ENCODE assay signal across 22 cellular contexts in genomic region chr16:1930338-1930720, GRCh38. TPM values are rescaled to one million over a fixed set of nuclear protein-coding genes. Genes with fewer than 3 reads are reported as not detected.
DNase-seq lines count a peak whose midpoint lies in the region; ATAC-seq, FAIRE-seq and TF ChIP-seq lines count a peak whose summit lies in the region.
"Had no signal": no experiment of that assay in that cellular context is flagged by ENCODE, and none has a peak within 500 bp of the region (broad histone marks: within the 10 kb centered on the region; RNA-seq: fewer than 3 reads in every experiment).

No MANE protein-coding gene starts in this region.

- peak overlapping the region in 3 of 11 experiments; percentile 42 to 54 (median 51); a peak in 3 of 22 replicates for H3K27ac ChIP-seq in BLaER1 treated with 17β-estradiol and CSF1 and Interleukin-3, amounts not matched to agents 10 nM and 100 nM
- H3K27ac ChIP-seq in HL-60 (replicated peaks) (peak overlapping the region; percentile 91), K562 (ENCODE audit: extremely low read depth, low read depth, low read length) (no peak overlapping the region), neutrophil (peak overlapping the region; percentile 93)
- H3K27ac ChIP-seq: parathyroid adenoma, SJSA1 had no signal

- no peaks in the 10 kb centered on the region for H3K79me2 ChIP-seq in K562 (ENCODE audit: control insufficient read depth, insufficient read depth, low read length)
- H3K79me2 ChIP-seq: parathyroid adenoma had no signal

- H3K9me3 ChIP-seq in BLaER1 treated with 17β-estradiol and CSF1 and Interleukin-3, amounts not matched to agents 10 nM and 100 nM (replicated peaks in 1 of 11) = no peaks in the 10 kb centered on the region
- no peaks in the 10 kb centered on the region for H3K9me3 ChIP-seq in K562 (replicated peaks; ENCODE audit: control insufficient read depth, insufficient read depth, low read depth, low read length)
- H3K9me3 ChIP-seq in neutrophil = no peaks in the 10 kb centered on the region
- H3K9me3 ChIP-seq: gastroesophageal sphincter, left ventricle myocardium inferior, SJSA1, suprapubic skin had no signal

- intact Hi-C loops in K562 (cut with micrococcal nuclease) = no loop called here

- BruUV-seq in K562 (replicated peaks; lab: Mats Ljungman, UMichigan) = no TSS peak

- no peak for FAIRE-seq in K562 (lab: Jason Lieb, UNC)
- FAIRE-seq: GM12878, TTC549 had no signal

- WGBS in K562 (ENCODE audit: insufficient coverage, low coverage, missing lambda C conversion rate) = 73% methylated on average over 5 of the region's 10 CpGs

- TF ChIP-seq EP300 in K562 (IDR thresholded peaks at IDR 0.05; ENCODE audit: low read length) = no peak

- in situ Hi-C loops in K562 (cut with MboI) = loop anchor here (5.0 kb wide), 1 partner anchor 148 kb away; the partner anchor contains the start of genes NUBP2 and SPSB3

- peak overlapping the region; percentile 95 for H2AFZ ChIP-seq in K562 (ENCODE audit: low read depth, low read length)

- peak overlapping the region in 9 of 11 experiments; percentile 64 to 82 (median 69); a peak in 8 of 22 replicates for H3K4me2 ChIP-seq in BLaER1 treated with 17β-estradiol and CSF1 and Interleukin-3, amounts not matched to agents 10 nM and 100 nM
- H3K4me2 ChIP-seq in K562 (ENCODE audit: insufficient read depth, low read length) = no peak overlapping the region

- no peaks in the 10 kb centered on the region for H3K36me3 ChIP-seq in BLaER1 treated with 17β-estradiol and CSF1 and Interleukin-3, amounts not matched to agents 10 nM and 100 nM
- H3K36me3 ChIP-seq in K562 (ENCODE audit: control insufficient read depth, insufficient read depth, low read length) (no peaks in the 10 kb centered on the region), neutrophil (peaks cover 9% of the 10 kb centered on the region)
- H3K36me3 ChIP-seq: gastroesophageal sphincter, left ventricle myocardium inferior, SJSA1, suprapubic skin had no signal

- TF ChIP-seq CTCF in HL-60 (IDR thresholded peaks at IDR 0.05; ENCODE audit: insufficient read depth, low read length) (no peak), K562 (IDR thresholded peaks at IDR 0.05 in 2 of 3, conservative IDR thresholded peaks at IDR 0.05 in 1 of 3; ENCODE audit: insufficient read depth in 2 of 3, low read depth in 1 of 3, low read length in 3 of 3) (no peak), neutrophil (IDR thresholded peaks at IDR 0.05) (no peak)

- ATAC-seq in K562 (no peak), HG03095 (IDR thresholded peaks at IDR 0.05; ENCODE audit: unreplicated experiment) (no peak)

- H3K9me1 ChIP-seq in K562 (ENCODE audit: control insufficient read depth, insufficient read depth, low read length) = no peaks in the 10 kb centered on the region

- H3K4me1 ChIP-seq in BLaER1 treated with 17β-estradiol and CSF1 and Interleukin-3, amounts not matched to agents 10 nM and 100 nM = peaks cover 0 to 16% (median 5%) of the 10 kb centered on the region in 10 experiments; a peak in 9 of 20 replicates
- H3K4me1 ChIP-seq in K562 (replicated peaks in 1 of 2; ENCODE audit: control insufficient read depth in 2 of 2, insufficient read depth in 2 of 2, low read length in 2 of 2) = peaks cover 7 to 43% of the 10 kb centered on the region in 2 experiments; a peak in 4 of 5 replicates
- peaks cover 58 to 63% of the 10 kb centered on the region in 2 experiments for H3K4me1 ChIP-seq in neutrophil (ENCODE audit: control insufficient read depth in 1 of 2, insufficient read depth in 1 of 2, low read depth in 1 of 2, low read length in 1 of 2)

- H4K20me1 ChIP-seq in BLaER1 treated with 17β-estradiol and CSF1 and Interleukin-3, amounts not matched to agents 10 nM and 100 nM = peaks cover 0 to 4% (median 0%) of the 10 kb centered on the region in 11 experiments; a peak in 2 of 22 replicates
- H4K20me1 ChIP-seq in K562 (replicated peaks; ENCODE audit: control insufficient read depth, insufficient read depth, low read length) = no peaks in the 10 kb centered on the region

- H3K27me3 ChIP-seq in BLaER1 treated with 17β-estradiol and CSF1 and Interleukin-3, amounts not matched to agents 10 nM and 100 nM = peaks cover 0 to 3% (median 0%) of the 10 kb centered on the region in 11 experiments; a peak in 3 of 22 replicates
- H3K27me3 ChIP-seq in HL-60 (ENCODE audit: insufficient read depth, poor library complexity, severe bottlenecking) (no peaks in the 10 kb centered on the region), K562 (ENCODE audit: control insufficient read depth in 2 of 2, insufficient read depth in 2 of 2, low read length in 2 of 2) (no peaks in the 10 kb centered on the region), neutrophil (no peaks in the 10 kb centered on the region)
- H3K27me3 ChIP-seq: SJSA1, suprapubic skin had no signal

- TF ChIP-seq POLR2A in K562 (conservative IDR thresholded peaks at IDR 0.05) = no peak

- H3K4me3 ChIP-seq in BLaER1 treated with 17β-estradiol and CSF1 and Interleukin-3, amounts not matched to agents 10 nM and 100 nM = no peak overlapping the region
- no peak overlapping the region for H3K4me3 ChIP-seq in HL-60 (replicated peaks; ENCODE audit: insufficient read depth, low read length)
- H3K4me3 ChIP-seq in K562 = no peak overlapping the region
- peak overlapping the region; percentile 65 to 89 for H3K4me3 ChIP-seq in neutrophil (ENCODE audit: low read depth in 1 of 2, low read length in 1 of 2)
- H3K4me3 ChIP-seq: GM12878 had no signal

- DNase-seq in HL-60 (ENCODE audit: low read depth in 1 of 2, low spot score in 1 of 2) (no peak), K562 (ENCODE audit: extremely low read depth in 1 of 4, low spot score in 3 of 4) (no peak), NCI-H2196 treated with DMSO at 0.1 percent for 48 hours (lab: John Stamatoyannopoulos, UW; ENCODE audit: unreplicated experiment) (no peak), NCI-H82 (lab: John Stamatoyannopoulos, UW) (no peak)
- DNase-seq: NCI-H2081 treated with DMSO at 0.1 percent for 48 hours had no signal

- POLR2A ChIA-PET in K562 (lab: Yijun Ruan, JAX) = no interaction called here

- no peak for TF ChIP-seq RAD21 in K562 (CRISPR knock-in tag; conservative IDR thresholded peaks at IDR 0.05 in 1 of 2, IDR thresholded peaks at IDR 0.05 in 1 of 2)

- CTCF ChIA-PET in K562 (lab: Yijun Ruan, JAX; ENCODE audit: low intra/inter-chr PET ratio) = interaction anchor here (0.6 to 3.4 kb wide), 7 partner anchors 58 to 683 kb away, joined by 3 to 51 read pairs (median 8); partner anchors contain the start of genes EME2, MEIOB and MRPS34

- H3K9ac ChIP-seq in BLaER1 treated with 17β-estradiol and CSF1 and Interleukin-3, amounts not matched to agents 10 nM and 100 nM = peak overlapping the region in 2 of 11 experiments; percentile 78; a peak in 3 of 22 replicates
- H3K9ac ChIP-seq in K562 (ENCODE audit: insufficient read depth in 1 of 2, low read depth in 2 of 2, low read length in 2 of 2) = no peak overlapping the region
- H3K9ac ChIP-seq: parathyroid adenoma had no signal

RNA-seq across cellular contexts. Expression of gene HS3ST6, which starts 12.1 kb away (rescaled TPM):
- total RNA-seq in K562 (2011; cell fraction: chromatin; rRNA removed; ENCODE audit: low replicate concordance) = not detected in 2 replicates
- not detected in 2 replicates for total RNA-seq in K562 (2011; cell fraction: nucleolus; rRNA removed)
- not detected in 2 replicates for total RNA-seq in K562 (2011; cell fraction: nucleoplasm; rRNA removed)
- total RNA-seq in K562 (2014; rRNA removed) (not detected in 2 replicates), K562 (2014; rRNA removed; fragmentation: Illumina TruSeq; extraction: Trizol) (not detected in 2 replicates), K562 (2015; rRNA removed; fragmentation: Illumina TruSeq; extraction: Trizol) (not detected in 2 replicates), K562 (2021) (not detected in 2 replicates)
- polyA plus RNA-seq in K562 (2011; rRNA removed) (not detected in 2 replicates), K562 (2014; fragmentation: Illumina TruSeq; extraction: Trizol) (not detected in 2 replicates), K562 (2014; fragmentation: Nextera tagmentation; extraction: Ambion mirVana) (not detected), K562 (2014; rRNA removed) (not detected in 2 replicates)
- not detected in 2 replicates for polyA plus RNA-seq in K562 (2011; cell fraction: cytosol; rRNA removed)
- not detected in 2 replicates for polyA plus RNA-seq in K562 (2011; cell fraction: nucleus; rRNA removed)
- not detected in 2 replicates for polyA plus RNA-seq in K562 (2012)
- not detected in 2 replicates for polyA minus RNA-seq in K562 (2011; rRNA and poly(A)+ RNA removed)
- polyA minus RNA-seq in K562 (2011; cell fraction: cytosol; rRNA and poly(A)+ RNA removed) = not detected in 2 replicates
- polyA minus RNA-seq in K562 (2011; cell fraction: nucleus; rRNA and poly(A)+ RNA removed) = not detected in 2 replicates
- total RNA-seq: CD4-positive, CD25-positive, alpha-beta regulatory T cell; dermis blood vessel endothelial cell; gastroesophageal sphincter; GM12878; left ventricle myocardium inferior; MCF 10A; naive thymus-derived CD8-positive, alpha-beta T cell; SJSA1 had no signal
- polyA plus RNA-seq: CD4-positive, CD25-positive, alpha-beta regulatory T cell; GM12878; IgD-negative memory B cell; immature natural killer cell; naive thymus-derived CD8-positive, alpha-beta T cell had no signal

RNA-seq across cellular contexts. Expression of gene MSRB1, which starts 12.7 kb away (rescaled TPM):
- total RNA-seq in K562 (2011; cell fraction: chromatin; rRNA removed; ENCODE audit: low replicate concordance) = 12.4 and 30.9 TPM in 2 replicates
- total RNA-seq in K562 (2011; cell fraction: nucleolus; rRNA removed) = 33.7 and 34.3 TPM in 2 replicates
- total RNA-seq in K562 (2011; cell fraction: nucleoplasm; rRNA removed) = 21.2 and 21.5 TPM in 2 replicates
- total RNA-seq in K562 (2014; rRNA removed) (21.3 and 24.6 TPM in 2 replicates), K562 (2014; rRNA removed; fragmentation: Illumina TruSeq; extraction: Trizol) (7.6 and 10.0 TPM in 2 replicates), K562 (2015; rRNA removed; fragmentation: Illumina TruSeq; extraction: Trizol) (22.6 and 25.7 TPM in 2 replicates), K562 (2021) (28.6 and 29.5 TPM in 2 replicates)
- polyA plus RNA-seq in K562 (2011; rRNA removed) (33.7 and 38.5 TPM in 2 replicates), K562 (2014; fragmentation: Illumina TruSeq; extraction: Trizol) (30.7 and 32.4 TPM in 2 replicates), K562 (2014; fragmentation: Nextera tagmentation; extraction: Ambion mirVana) (10 to 100 TPM in 1 of 2 experiments, 1 to 10 TPM in 1; 5.4 to 15.3 TPM), K562 (2014; rRNA removed) (31.8 and 39.6 TPM in 2 replicates)
- 47.8 and 79.5 TPM in 2 replicates for polyA plus RNA-seq in K562 (2011; cell fraction: cytosol; rRNA removed)
- polyA plus RNA-seq in K562 (2011; cell fraction: nucleus; rRNA removed) = 23.0 and 23.2 TPM in 2 replicates
- polyA plus RNA-seq in K562 (2012) = 41.0 and 47.9 TPM in 2 replicates
- 18.6 and 23.6 TPM in 2 replicates for polyA minus RNA-seq in K562 (2011; rRNA and poly(A)+ RNA removed)
- polyA minus RNA-seq in K562 (2011; cell fraction: cytosol; rRNA and poly(A)+ RNA removed) = 15.5 and 22.4 TPM in 2 replicates
- 13.5 and 23.2 TPM in 2 replicates for polyA minus RNA-seq in K562 (2011; cell fraction: nucleus; rRNA and poly(A)+ RNA removed)

RNA-seq across cellular contexts. Expression of gene RPL3L, which starts 24.2 kb away (rescaled TPM):
- total RNA-seq in K562 (2011; cell fraction: chromatin; rRNA removed; ENCODE audit: low replicate concordance) = 0.58 TPM in 1 of 2 replicates, not detected in the other
- 1.6 and 1.8 TPM in 2 replicates for total RNA-seq in K562 (2011; cell fraction: nucleolus; rRNA removed)
- 1.4 TPM in 1 of 2 replicates, not detected in the other for total RNA-seq in K562 (2011; cell fraction: nucleoplasm; rRNA removed)
- total RNA-seq in K562 (2014; rRNA removed) (0.33 TPM in 1 of 2 replicates, not detected in the other), K562 (2014; rRNA removed; fragmentation: Illumina TruSeq; extraction: Trizol) (0.58 and 0.64 TPM in 2 replicates), K562 (2015; rRNA removed; fragmentation: Illumina TruSeq; extraction: Trizol) (0.38 and 0.51 TPM in 2 replicates), K562 (2021) (0.58 and 0.86 TPM in 2 replicates)
- polyA plus RNA-seq in K562 (2011; rRNA removed) (0.09 and 0.11 TPM in 2 replicates), K562 (2014; fragmentation: Illumina TruSeq; extraction: Trizol) (0.10 TPM in 1 of 2 replicates, not detected in the other), K562 (2014; fragmentation: Nextera tagmentation; extraction: Ambion mirVana) (under 1 TPM; 0.04 TPM), K562 (2014; rRNA removed) (0.08 TPM in 1 of 2 replicates, not detected in the other)
- 0.03 TPM in 1 of 2 replicates, not detected in the other for polyA plus RNA-seq in K562 (2011; cell fraction: cytosol; rRNA removed)
- 0.64 and 0.84 TPM in 2 replicates for polyA plus RNA-seq in K562 (2011; cell fraction: nucleus; rRNA removed)
- polyA plus RNA-seq in K562 (2012) = 0.13 and 0.24 TPM in 2 replicates
- 0.49 and 0.60 TPM in 2 replicates for polyA minus RNA-seq in K562 (2011; rRNA and poly(A)+ RNA removed)
- not detected in 2 replicates for polyA minus RNA-seq in K562 (2011; cell fraction: cytosol; rRNA and poly(A)+ RNA removed)
- polyA minus RNA-seq in K562 (2011; cell fraction: nucleus; rRNA and poly(A)+ RNA removed) = 1.8 and 1.9 TPM in 2 replicates
- total RNA-seq: CD4-positive, CD25-positive, alpha-beta regulatory T cell; dermis blood vessel endothelial cell; gastroesophageal sphincter; GM12878; MCF 10A; mesothelial cell of epicardium; naive thymus-derived CD8-positive, alpha-beta T cell; SJSA1 had no signal
- polyA plus RNA-seq: CD4-positive, CD25-positive, alpha-beta regulatory T cell; IgD-negative memory B cell; immature natural killer cell; naive thymus-derived CD8-positive, alpha-beta T cell had no signal

RNA-seq across cellular contexts. Expression of gene NDUFB10, which starts 29.0 kb away (rescaled TPM):
- total RNA-seq in K562 (2011; cell fraction: chromatin; rRNA removed; ENCODE audit: low replicate concordance) = 23.1 and 36.2 TPM in 2 replicates
- total RNA-seq in K562 (2011; cell fraction: nucleolus; rRNA removed) = 30.7 and 34.7 TPM in 2 replicates
- total RNA-seq in K562 (2011; cell fraction: nucleoplasm; rRNA removed) = 29.8 and 36.9 TPM in 2 replicates
- total RNA-seq in K562 (2014; rRNA removed) = 527 and 595 TPM in 2 replicates
- total RNA-seq in K562 (2014; rRNA removed; fragmentation: Illumina TruSeq; extraction: Trizol) = 134 and 149 TPM in 2 replicates
- total RNA-seq in K562 (2015; rRNA removed; fragmentation: Illumina TruSeq; extraction: Trizol) = 228 and 241 TPM in 2 replicates
- total RNA-seq in K562 (2021) = 239 and 265 TPM in 2 replicates
- polyA plus RNA-seq in K562 (2011; rRNA removed) = 69.3 and 98.6 TPM in 2 replicates
- 131 and 284 TPM in 2 replicates for polyA plus RNA-seq in K562 (2011; cell fraction: cytosol; rRNA removed)
- 120 and 169 TPM in 2 replicates for polyA plus RNA-seq in K562 (2011; cell fraction: nucleus; rRNA removed)
- polyA plus RNA-seq in K562 (2012) = 158 and 278 TPM in 2 replicates
- polyA plus RNA-seq in K562 (2014; fragmentation: Illumina TruSeq; extraction: Trizol) = 161 and 217 TPM in 2 replicates
- polyA plus RNA-seq in K562 (2014; fragmentation: Nextera tagmentation; extraction: Ambion mirVana) = 100 to 1,000 TPM in 1 of 2 experiments, 10 to 100 TPM in 1; 81.5 to 101 TPM
- polyA plus RNA-seq in K562 (2014; rRNA removed) = 294 and 372 TPM in 2 replicates
- polyA minus RNA-seq in K562 (2011; rRNA and poly(A)+ RNA removed) = 104 and 114 TPM in 2 replicates
- polyA minus RNA-seq in K562 (2011; cell fraction: cytosol; rRNA and poly(A)+ RNA removed) = 172 and 191 TPM in 2 replicates
- polyA minus RNA-seq in K562 (2011; cell fraction: nucleus; rRNA and poly(A)+ RNA removed) = 14.4 and 25.9 TPM in 2 replicates

RNA-seq across cellular contexts. Expression of gene RPS2, which starts 34.3 kb away (rescaled TPM):
- 390 and 1,103 TPM in 2 replicates for total RNA-seq in K562 (2011; cell fraction: chromatin; rRNA removed; ENCODE audit: low replicate concordance)
- 1,659 and 1,855 TPM in 2 replicates for total RNA-seq in K562 (2011; cell fraction: nucleolus; rRNA removed)
- 1,433 and 3,279 TPM in 2 replicates for total RNA-seq in K562 (2011; cell fraction: nucleoplasm; rRNA removed)
- 4,179 and 5,605 TPM in 2 replicates for total RNA-seq in K562 (2014; rRNA removed)
- total RNA-seq in K562 (2014; rRNA removed; fragmentation: Illumina TruSeq; extraction: Trizol) = 1,866 and 2,148 TPM in 2 replicates
- 3,793 and 3,917 TPM in 2 replicates for total RNA-seq in K562 (2015; rRNA removed; fragmentation: Illumina TruSeq; extraction: Trizol)
- 4,794 and 4,832 TPM in 2 replicates for total RNA-seq in K562 (2021)
- 4,170 and 6,521 TPM in 2 replicates for polyA plus RNA-seq in K562 (2011; rRNA removed)
- 12,880 and 20,303 TPM in 2 replicates for polyA plus RNA-seq in K562 (2011; cell fraction: cytosol; rRNA removed)
- 3,908 and 4,185 TPM in 2 replicates for polyA plus RNA-seq in K562 (2011; cell fraction: nucleus; rRNA removed)
- 4,897 and 8,104 TPM in 2 replicates for polyA plus RNA-seq in K562 (2012)
- polyA plus RNA-seq in K562 (2014; fragmentation: Illumina TruSeq; extraction: Trizol) = 3,709 and 6,295 TPM in 2 replicates
- 1,000 to 10,000 TPM in 1 of 2 experiments, 100 to 1,000 TPM in 1; 834 to 1,305 TPM for polyA plus RNA-seq in K562 (2014; fragmentation: Nextera tagmentation; extraction: Ambion mirVana)
- polyA plus RNA-seq in K562 (2014; rRNA removed) = 4,774 and 5,288 TPM in 2 replicates
- 2,028 and 2,480 TPM in 2 replicates for polyA minus RNA-seq in K562 (2011; rRNA and poly(A)+ RNA removed)
- polyA minus RNA-seq in K562 (2011; cell fraction: cytosol; rRNA and poly(A)+ RNA removed) = 3,586 and 4,552 TPM in 2 replicates
- 605 and 1,049 TPM in 2 replicates for polyA minus RNA-seq in K562 (2011; cell fraction: nucleus; rRNA and poly(A)+ RNA removed)

Comparison
In these comparisons a context has a peak if more than half of its experiments do, and no peak if none do; other contexts are left out.
1. H3K4me3 ChIP-seq: peak in neutrophil (2 of 2); none in BLaER1 treated with 17β-estradiol and CSF1 and Interleukin-3, amounts not matched to agents 10 nM and 100 nM (0 of 10), HL-60 (single experiment) and K562 (single experiment).